In the genomic region with DNA sequence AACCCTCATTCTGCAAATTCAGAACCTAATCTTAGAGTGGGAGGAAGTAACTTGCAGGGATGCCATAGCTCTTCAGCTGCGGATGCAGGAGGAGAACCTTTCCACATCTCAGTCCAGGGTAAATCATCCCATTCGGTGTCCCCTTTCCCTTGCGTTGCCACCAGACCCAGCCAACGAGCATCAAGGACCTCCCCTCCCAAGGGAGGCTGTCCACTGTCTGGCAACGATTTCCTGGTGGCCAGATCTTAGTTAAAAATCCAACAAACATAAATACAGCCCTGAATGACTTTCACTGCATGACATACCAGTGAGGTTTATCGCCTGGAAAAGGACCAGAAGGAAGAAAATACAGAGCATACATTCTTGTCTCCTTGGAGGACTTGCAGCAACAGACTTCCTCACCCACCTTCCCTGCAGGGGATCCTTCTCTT, we compare ENCODE assay signal across 13 cellular contexts.
DNase-seq lines count a peak whose midpoint lies in the region; TF ChIP-seq lines count a peak whose summit lies in the region.
"Had no signal": no experiment of that assay in that cellular context is flagged by ENCODE, and none has a peak within 500 bp of the region (broad histone marks: within the 10 kb centered on the region; RNA-seq: fewer than 3 reads in every experiment).

No MANE protein-coding gene starts in this region.

- H3K9me3 ChIP-seq in spleen: no peaks in the 10 kb centered on the region
- H3K9me3 ChIP-seq: ovary had no signal

- WGBS in spleen, 5 donors: 61 to 82% (median 68%) methylated on average over 5 to 6 of the region's 6 CpGs

- DNase-seq in GM04504 (ENCODE audit: low read depth) (peak; percentile 59), astrocyte of the hippocampus (ENCODE audit: low read depth, low spot score) (peak; percentile 50), left kidney (ENCODE audit: low read depth, low spot score) (peak; percentile 53), spleen (peak; percentile 24), anterior cingulate cortex (lab: John Stamatoyannopoulos, UW) (no peak), GM10248 (ENCODE audit: extremely low spot score) (no peak), NCI-H2196 (lab: John Stamatoyannopoulos, UW; ENCODE audit: unreplicated experiment) (no peak)
- DNase-seq: activated CD4-positive, alpha-beta T cell treated with anti-CD3 and anti-CD28 coated beads, Interleukin-2, amount 10 ng/mL, durations not matched to agents 7 days and 5 days; activated T-cell treated with anti-CD3 and anti-CD28 coated beads, Interleukin-2, amount 50 U/mL, for 1 hour; C1 segment of cervical spinal cord; cerebellar nuclear complex; NCI-H446 treated with DMSO at 0.1 percent for 48 hours had no signal

- no peak overlapping the region for H3K4me3 ChIP-seq in spleen
- H3K4me3 ChIP-seq: ovary had no signal

- TF ChIP-seq CTCF in spleen (IDR thresholded peaks at IDR 0.05 in 8 of 11, conservative IDR thresholded peaks at IDR 0.05 in 3 of 11) (no peak), GM10248 (IDR thresholded peaks at IDR 0.05; ENCODE audit: control extremely low read depth, extremely low read depth, low read depth, missing control alignments) (no peak)

- peaks cover 0 to 82% (median 0%) of the 10 kb centered on the region in 6 donors for H3K36me3 ChIP-seq in spleen
- H3K36me3 ChIP-seq: ovary had no signal

- intact Hi-C loops in spleen (cut with DNase I; ENCODE audit: low total_unique reads): no loop called here

- H3K4me1 ChIP-seq in spleen: peaks cover 0 to 51% (median 17%) of the 10 kb centered on the region in 6 donors

- POLR2A ChIA-PET in GM10248 (lab: Yijun Ruan, JAX): no interaction called here

- CTCF ChIA-PET in GM10248 (lab: Yijun Ruan, JAX): no interaction called here

- no peak for TF ChIP-seq POLR2A in spleen (IDR thresholded peaks at IDR 0.05)

- no peak overlapping the region for H3K27ac ChIP-seq in spleen
- H3K27ac ChIP-seq: ovary had no signal

- no peaks in the 10 kb centered on the region for H3K27me3 ChIP-seq in spleen (replicated peaks in 1 of 7)
- H3K27me3 ChIP-seq: ovary had no signal

Comparison
In these comparisons a context has a peak if more than half of its experiments do, and no peak if none do; other contexts are left out.
1. DNase-seq: peak in GM04504 (single experiment), astrocyte of the hippocampus (single experiment), left kidney (single experiment) and spleen (single experiment); none in anterior cingulate cortex (0 of 58), GM10248 (single experiment) and NCI-H2196 (single experiment).